ENCODE assay signal across 24 cellular contexts in genomic region chr9:125694478-125694877, GRCh38. TPM values are rescaled to one million over a fixed set of nuclear protein-coding genes. Genes with fewer than 3 reads are reported as not detected.
DNase-seq lines count a peak whose midpoint lies in the region; ATAC-seq and TF ChIP-seq lines count a peak whose summit lies in the region.
"Had no signal": no experiment of that assay in that cellular context is flagged by ENCODE, and none has a peak within 500 bp of the region (broad histone marks: within the 10 kb centered on the region; RNA-seq: fewer than 3 reads in every experiment).

No MANE protein-coding gene starts in this region.

- peaks cover 13% of the 10 kb centered on the region for H3K36me3 Mint-ChIP-seq in activated CD4-positive, alpha-beta T cell treated with anti-CD3 and anti-CD28 coated beads, Interleukin-2, amount 10 ng/mL, durations not matched to agents 7 days and 5 days (ENCODE audit: low read depth)
- H3K36me3 Mint-ChIP-seq: natural killer cell had no signal

- H3K56ac ChIP-seq in IMR-90 (ENCODE audit: extremely low read depth, insufficient read depth, low read length) = no peak overlapping the region

- no peak overlapping the region for H3K14ac ChIP-seq in IMR-90 (replicated peaks; ENCODE audit: low read depth, low read length)

- no peaks in the 10 kb centered on the region for H3K27me3 Mint-ChIP-seq in activated CD4-positive, alpha-beta T cell treated with anti-CD3 and anti-CD28 coated beads, Interleukin-2, amount 10 ng/mL, durations not matched to agents 7 days and 5 days

- CTCF ChIA-PET in IMR-90 (lab: Yijun Ruan, JAX) = interaction anchor here (0.9 kb wide), 1 partner anchor 20 kb away, joined by 3 read pairs; no protein-coding TSS in a partner anchor
- CTCF ChIA-PET in activated CD4-positive, alpha-beta T cell treated with anti-CD3 and anti-CD28 coated beads, Interleukin-2, amount 10 ng/mL, durations not matched to agents 7 days and 5 days (lab: Charles Lee) = interaction anchor here (0.6 to 1.0 kb wide), 4 partner anchors 16 to 853 kb away, joined by 3 read pairs; no protein-coding TSS in a partner anchor

- H3K79me1 ChIP-seq in IMR-90 (ENCODE audit: low read depth in 1 of 2, low read length in 2 of 2) = peaks cover 21 to 54% of the 10 kb centered on the region in 2 experiments

- H4K8ac ChIP-seq in IMR-90 (ENCODE audit: low read depth in 2 of 2, low read length in 2 of 2) = no peak overlapping the region

- H3K4me3 ChIP-seq in IMR-90 (ENCODE audit: insufficient read depth, low read depth, low read length) (no peak overlapping the region), choroid plexus epithelial cell (ENCODE audit: low read depth, low read length) (no peak overlapping the region), mesodermal cell (ENCODE audit: extremely low read depth, insufficient read depth, low read length, poor library complexity, severe bottlenecking) (no peak overlapping the region), WERI-Rb-1 (ENCODE audit: low read depth, low read length) (no peak overlapping the region)
- H3K4me3 ChIP-seq: adrenal gland, GM12878, prostate gland, suprapubic skin had no signal

- no peak overlapping the region for H3K4ac ChIP-seq in IMR-90 (ENCODE audit: low read depth, low read length)

- H2BK15ac ChIP-seq in IMR-90 (ENCODE audit: low read depth, low read length) = no peak overlapping the region

- no peak overlapping the region for H2BK120ac ChIP-seq in IMR-90 (ENCODE audit: low read depth, low read length)

- H3K9me3 ChIP-seq in IMR-90 (ENCODE audit: control insufficient read depth, insufficient read depth, low read length) = no peaks in the 10 kb centered on the region
- no peaks in the 10 kb centered on the region for H3K9me3 ChIP-seq in mesodermal cell (ENCODE audit: control insufficient read depth, low read length)
- H3K9me3 ChIP-seq in WERI-Rb-1 (ENCODE audit: severe bottlenecking) = peaks cover 3% of the 10 kb centered on the region
- H3K9me3 ChIP-seq: adrenal gland, prostate gland, suprapubic skin had no signal

- WGBS in IMR-90 (ENCODE audit: extremely low coverage in 2 of 2, insufficient read length in 1 of 2), 2 experiments = no CpG with 5 or more reads among the region's 3 CpGs
- 47% methylated on average over 2 of the region's 3 CpGs; no CpG with 5 or more reads in 1 of the 2 experiments for WGBS in mesodermal cell (ENCODE audit: insufficient coverage in 2 of 2), 2 experiments

- H3K18ac ChIP-seq in IMR-90 (ENCODE audit: low read depth, low read length) = no peak overlapping the region

- no peak for TF ChIP-seq RAD21 in IMR-90 (IDR thresholded peaks at IDR 0.05; ENCODE audit: low read length)

- no peak overlapping the region for H3K27ac Mint-ChIP-seq in activated CD4-positive, alpha-beta T cell treated with anti-CD3 and anti-CD28 coated beads, Interleukin-2, amount 10 ng/mL, durations not matched to agents 7 days and 5 days
- H3K27ac Mint-ChIP-seq: natural killer cell had no signal

- no peak overlapping the region for H2BK20ac ChIP-seq in IMR-90 (ENCODE audit: low read depth, low read length)

- BruUV-seq in IMR-90 (replicated peaks; lab: Mats Ljungman, UMichigan) = no TSS peak

- no peaks in the 10 kb centered on the region for H3K4me1 Mint-ChIP-seq in activated CD4-positive, alpha-beta T cell treated with anti-CD3 and anti-CD28 coated beads, Interleukin-2, amount 10 ng/mL, durations not matched to agents 7 days and 5 days

- no peaks in the 10 kb centered on the region for H3K27me3 ChIP-seq in IMR-90 (ENCODE audit: control insufficient read depth, insufficient read depth, low read length)
- no peaks in the 10 kb centered on the region for H3K27me3 ChIP-seq in WERI-Rb-1 (ENCODE audit: insufficient read depth, low read depth, severe bottlenecking)
- H3K27me3 ChIP-seq: adrenal gland, suprapubic skin had no signal

- H4K5ac ChIP-seq in IMR-90 (ENCODE audit: low read depth, low read length) = no peak overlapping the region

- H2AK9ac ChIP-seq in IMR-90 (replicated peaks; ENCODE audit: low read depth, low read length, poor library complexity) = no peak overlapping the region

- no peaks in the 10 kb centered on the region for H3K9me3 Mint-ChIP-seq in activated CD4-positive, alpha-beta T cell treated with anti-CD3 and anti-CD28 coated beads, Interleukin-2, amount 10 ng/mL, durations not matched to agents 7 days and 5 days
- H3K9me3 Mint-ChIP-seq: natural killer cell had no signal

- H3K9me1 ChIP-seq in IMR-90 (ENCODE audit: insufficient read depth, low read length) = no peaks in the 10 kb centered on the region; the same call in none of the 2 replicates

- no peak overlapping the region for H3K27ac ChIP-seq in IMR-90 (ENCODE audit: insufficient read depth, low read length)
- H3K27ac ChIP-seq in mesodermal cell (ENCODE audit: low read depth, low read length, severe bottlenecking) = peak overlapping the region; percentile 71
- H3K27ac ChIP-seq in WERI-Rb-1 = no peak overlapping the region
- H3K27ac ChIP-seq: adrenal gland, prostate gland, suprapubic skin had no signal

- ATAC-seq in IMR-90 (ENCODE audit: low read depth) = no peak; the same call in 1 of the 2 replicates
- ATAC-seq: GM12878, natural killer cell had no signal

- no peaks in the 10 kb centered on the region for H3K36me3 ChIP-seq in IMR-90 (ENCODE audit: control insufficient read depth, insufficient read depth, low read length)
- H3K36me3 ChIP-seq in mesodermal cell (ENCODE audit: control insufficient read depth, insufficient read depth, low read length) = peaks cover 13% of the 10 kb centered on the region
- H3K36me3 ChIP-seq in WERI-Rb-1 = no peaks in the 10 kb centered on the region
- H3K36me3 ChIP-seq: adrenal gland, prostate gland, suprapubic skin had no signal

- no peak overlapping the region for H3K4me2 ChIP-seq in IMR-90 (ENCODE audit: low read depth, low read length)

- H2AFZ ChIP-seq in IMR-90 (replicated peaks; ENCODE audit: low read length, poor library complexity) = no peak overlapping the region

- dilution Hi-C loops in IMR-90 (cut with HindIII; ENCODE audit: low sequenced_read_pairs, unreplicated experiment) = no loop called here

- DNase-seq in ACHN = peak; percentile 25
- DNase-seq in IMR-90 = peak; percentile 12
- peak; percentile 89 for DNase-seq in choroid plexus epithelial cell (ENCODE audit: low read depth)
- no peak for DNase-seq in WERI-Rb-1
- no peak for DNase-seq in GM03348 (ENCODE audit: low spot score)
- no peak for DNase-seq in SW 1271 (lab: John Stamatoyannopoulos, UW)
- no peak for DNase-seq in activated CD4-positive, alpha-beta T cell treated with anti-CD3 and anti-CD28 coated beads, Interleukin-2, amount 10 ng/mL, durations not matched to agents 7 days and 5 days
- DNase-seq: activated CD4-positive, alpha-beta T cell treated with anti-CD3 and anti-CD28 coated beads for 4 hours; activated CD8-positive, alpha-beta memory T cell treated with anti-CD3 and anti-CD28 coated beads, Interleukin-2, amount 50 U/mL, for 48 hours; activated effector memory CD4-positive, alpha-beta T cell treated with anti-CD3 and anti-CD28 coated beads, Interleukin-2, amount 50 U/mL, for 16 hours; adrenal gland; C1 segment of cervical spinal cord; cerebellar nuclear complex; GF-D8; KG1; mammary epithelial cell; natural killer cell; NCI-H187 treated with DMSO at 0.1 percent for 48 hours; NCI-H345; NK-92 treated with Interleukin-12 subunit alpha and Interleukin-12 subunit beta, amount 100 ng/mL, for 24 hours had no signal

- intact Hi-C loops in IMR-90 (cut with micrococcal nuclease) = no loop called here

- H4K20me1 ChIP-seq in IMR-90 (ENCODE audit: insufficient read depth, low read length) = peaks cover 21% of the 10 kb centered on the region

- H3K23ac ChIP-seq in IMR-90 (ENCODE audit: low read depth, low read length) = no peak overlapping the region

- no peak overlapping the region for H4K91ac ChIP-seq in IMR-90 (ENCODE audit: insufficient read depth, low read depth, low read length)

- no peak overlapping the region for H2AK5ac ChIP-seq in IMR-90 (ENCODE audit: low read depth, low read length)

- in situ Hi-C loops in ACHN (cut with HindIII; ENCODE audit: low pct_ligation_motif_present, low pct_unique_long_range_greater_than_20kb, low sequenced_read_pairs) = no loop called here
- in situ Hi-C loops in IMR-90 (cut with MboI; ENCODE audit: low sequenced_read_pairs) = no loop called here

- H3K4me1 ChIP-seq in IMR-90 (ENCODE audit: control insufficient read depth, insufficient read depth, low read length) = peaks cover 3% of the 10 kb centered on the region; the same call in 1 of the 2 replicates
- peaks cover 11% of the 10 kb centered on the region for H3K4me1 ChIP-seq in mesodermal cell (ENCODE audit: control insufficient read depth, insufficient read depth, low read length, poor library complexity, severe bottlenecking)
- H3K4me1 ChIP-seq: prostate gland, suprapubic skin had no signal

- TF ChIP-seq POLR2A in IMR-90 (IDR thresholded peaks at IDR 0.05; ENCODE audit: low read depth, low read length) = no peak

- POLR2A ChIA-PET in IMR-90 (lab: Charles Lee; ENCODE audit: unreplicated experiment) = no interaction called here
- POLR2A ChIA-PET in activated CD4-positive, alpha-beta T cell treated with anti-CD3 and anti-CD28 coated beads, Interleukin-2, amount 10 ng/mL, durations not matched to agents 7 days and 5 days (lab: Charles Lee) = no interaction called here

- no peak overlapping the region for H2BK5ac ChIP-seq in IMR-90 (ENCODE audit: low read depth, low read length, poor library complexity, severe bottlenecking)

- no peak overlapping the region for H3K4me3 Mint-ChIP-seq in activated CD4-positive, alpha-beta T cell treated with anti-CD3 and anti-CD28 coated beads, Interleukin-2, amount 10 ng/mL, durations not matched to agents 7 days and 5 days
- H3K4me3 Mint-ChIP-seq: natural killer cell had no signal

- no peak overlapping the region for H3K9ac ChIP-seq in IMR-90 (ENCODE audit: low read depth, low read length)

- TF ChIP-seq CTCF in IMR-90 (conservative IDR thresholded peaks at IDR 0.05; ENCODE audit: low read depth, low read length) = no peak
- no peak for TF ChIP-seq CTCF in choroid plexus epithelial cell (conservative IDR thresholded peaks at IDR 0.05; ENCODE audit: low read depth, low read length)
- TF ChIP-seq CTCF in WERI-Rb-1 (IDR thresholded peaks at IDR 0.05; ENCODE audit: low read depth, low read length) = no peak

RNA-seq across cellular contexts. Expression of gene MAPKAP1, which starts 12.5 kb away (rescaled TPM):
- 122 and 158 TPM in 2 replicates for total RNA-seq in IMR-90 (2012; rRNA removed)
- 75.0 and 87.2 TPM in 2 replicates for polyA plus RNA-seq in IMR-90 (2012; rRNA removed)
- polyA plus RNA-seq in IMR-90 (2012; cell fraction: cytosol; rRNA removed) = 57.5 and 86.3 TPM in 2 replicates
- polyA plus RNA-seq in IMR-90 (2012; cell fraction: nucleus; rRNA removed; ENCODE audit: low replicate concordance) = 53.4 and 70.8 TPM in 2 replicates
- 86.4 TPM for polyA plus RNA-seq in mesodermal cell (2013, experiment 1 of 2)
- polyA plus RNA-seq in mesodermal cell (2013, experiment 2 of 2) = 74.2 TPM
- total RNA-seq in activated CD4-positive, alpha-beta T cell treated with anti-CD3 and anti-CD28 coated beads, Interleukin-2, amount 10 ng/mL, durations not matched to agents 7 days and 5 days = 10 to 100 TPM; 58.7 to 63.6 TPM

RNA-seq across cellular contexts. Expression of gene PBX3, which starts 52.7 kb away (rescaled TPM):
- 15.6 and 16.4 TPM in 2 replicates for total RNA-seq in IMR-90 (2012; rRNA removed)
- 12.0 and 13.1 TPM in 2 replicates for polyA plus RNA-seq in IMR-90 (2012; rRNA removed)
- polyA plus RNA-seq in IMR-90 (2012; cell fraction: cytosol; rRNA removed) = 3.5 and 6.0 TPM in 2 replicates
- polyA plus RNA-seq in IMR-90 (2012; cell fraction: nucleus; rRNA removed; ENCODE audit: low replicate concordance) = 8.6 and 46.5 TPM in 2 replicates
- 61.6 TPM for polyA plus RNA-seq in mesodermal cell (2013, experiment 1 of 2)
- polyA plus RNA-seq in mesodermal cell (2013, experiment 2 of 2) = 60.1 TPM
- total RNA-seq in activated CD4-positive, alpha-beta T cell treated with anti-CD3 and anti-CD28 coated beads, Interleukin-2, amount 10 ng/mL, durations not matched to agents 7 days and 5 days = 10 to 100 TPM; 21.5 to 22.5 TPM

Comparison
In these comparisons a context has a peak if more than half of its experiments do, and no peak if none do; other contexts are left out.
1. DNase-seq: peak in ACHN (single experiment), IMR-90 (single experiment) and choroid plexus epithelial cell (single experiment); none in WERI-Rb-1 (single experiment), GM03348 (single experiment), SW 1271 (0 of 2) and activated CD4-positive, alpha-beta T cell treated with anti-CD3 and anti-CD28 coated beads, Interleukin-2, amount 10 ng/mL, durations not matched to agents 7 days and 5 days (single experiment).